13 cellular contexts compared by ENCODE assay signal in the genomic region with DNA sequence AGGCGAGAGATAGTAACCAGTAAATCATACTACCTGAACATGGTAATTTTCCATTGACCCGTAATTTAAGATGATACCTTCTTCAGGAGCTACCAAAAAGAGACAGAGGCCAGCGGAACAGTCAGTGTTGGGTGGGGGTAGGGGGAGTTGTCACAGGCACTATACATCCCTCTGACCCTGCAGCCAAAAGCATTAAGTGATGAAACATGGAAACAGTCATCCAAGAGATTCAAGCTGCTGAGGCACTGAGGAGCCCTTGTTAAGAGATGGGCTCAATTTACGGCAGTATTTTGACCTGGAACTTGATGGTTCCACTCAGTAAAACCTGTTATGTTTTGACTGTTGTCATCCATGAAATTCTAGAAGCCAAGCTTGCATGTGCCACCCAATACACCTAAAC. TPM values are rescaled to one million over a fixed set of nuclear protein-coding genes. Genes with fewer than 3 reads are reported as not detected.
DNase-seq lines count a peak whose midpoint lies in the region; ATAC-seq and TF ChIP-seq lines count a peak whose summit lies in the region.
"Had no signal": no experiment of that assay in that cellular context is flagged by ENCODE, and none has a peak within 500 bp of the region (broad histone marks: within the 10 kb centered on the region; RNA-seq: fewer than 3 reads in every experiment).

No MANE protein-coding gene starts in this region.

- H3K4me2 ChIP-seq in PC-9 = peak overlapping the region; percentile 15; the same call in 1 of the 2 replicates

- POLR2A ChIA-PET in PC-9 (lab: Charles Lee; ENCODE audit: unreplicated experiment) = no interaction called here

- H3K79me2 ChIP-seq in PC-9 (ENCODE audit: low read depth) = no peaks in the 10 kb centered on the region

- no peak for TF ChIP-seq CTCF in PC-9 (conservative IDR thresholded peaks at IDR 0.05)

- H3K9me3 ChIP-seq in PC-9 (ENCODE audit: insufficient read depth, low read depth) = no peaks in the 10 kb centered on the region

- CTCF ChIA-PET in PC-9 (lab: Charles Lee) = no interaction called here

- no peaks in the 10 kb centered on the region; the same call in 1 of the 2 replicates for H3F3A ChIP-seq in PC-9 (ENCODE audit: insufficient read depth, low read depth)

- H2AFZ ChIP-seq in PC-9 = no peak overlapping the region

- peaks cover 34% of the 10 kb centered on the region for H3K4me1 ChIP-seq in PC-9 (replicated peaks; ENCODE audit: insufficient read depth)

- no peaks in the 10 kb centered on the region for H3K9me2 ChIP-seq in PC-9 (ENCODE audit: insufficient read depth)

- BruUV-seq in PC-9 (replicated peaks; lab: Mats Ljungman, UMichigan) = no TSS peak

- H3K36me3 ChIP-seq in PC-9 (ENCODE audit: low read depth) = no peaks in the 10 kb centered on the region

- no peaks in the 10 kb centered on the region for H3K27me3 ChIP-seq in PC-9 (ENCODE audit: insufficient read depth, low read depth)

- no peak for ATAC-seq in HG03025 (IDR thresholded peaks at IDR 0.05; ENCODE audit: low FRiP score, unreplicated experiment)
- ATAC-seq: CD8-positive, alpha-beta T cell; GM12878 had no signal

- intact Hi-C loops in PC-9 (cut with micrococcal nuclease; ENCODE audit: unreplicated experiment) = no loop called here

- no peaks in the 10 kb centered on the region for H4K20me1 ChIP-seq in PC-9 (ENCODE audit: insufficient read depth)

- DNase-seq in DMS53 (lab: John Stamatoyannopoulos, UW) (peak; percentile 7), DMS53 treated with DMSO at 0.1 percent for 48 hours (lab: John Stamatoyannopoulos, UW; ENCODE audit: unreplicated experiment) (no peak), PC-9 (no peak), left kidney (ENCODE audit: low read depth, low spot score) (peak; percentile 94), UCSD-AML1 (lab: John Stamatoyannopoulos, UW; ENCODE audit: unreplicated experiment) (no peak), hypothalamus (lab: John Stamatoyannopoulos, UW) (no peak)
- DNase-seq: CD8-positive, alpha-beta T cell; DMS79; KBM-7 had no signal

- H3K27ac ChIP-seq in PC-9 = no peak overlapping the region
- H3K27ac ChIP-seq: 22Rv1 had no signal

- no peak overlapping the region for H3K4me3 ChIP-seq in PC-9
- H3K4me3 ChIP-seq: GM12878 had no signal

RNA-seq across cellular contexts. Expression of gene ICA1, which starts 53.3 kb away (rescaled TPM):
- total RNA-seq in PC-9 (2021) = 33.8 and 58.6 TPM in 2 replicates
- total RNA-seq: A673 had no signal

Comparison
In these comparisons a context has a peak if more than half of its experiments do, and no peak if none do; other contexts are left out.
1. DNase-seq: peak in DMS53 (single experiment) and left kidney (single experiment); none in DMS53 treated with DMSO at 0.1 percent for 48 hours (single experiment), PC-9 (0 of 2), UCSD-AML1 (single experiment) and hypothalamus (0 of 51).